2 cellular contexts compared by ENCODE assay signal in the genomic region with DNA sequence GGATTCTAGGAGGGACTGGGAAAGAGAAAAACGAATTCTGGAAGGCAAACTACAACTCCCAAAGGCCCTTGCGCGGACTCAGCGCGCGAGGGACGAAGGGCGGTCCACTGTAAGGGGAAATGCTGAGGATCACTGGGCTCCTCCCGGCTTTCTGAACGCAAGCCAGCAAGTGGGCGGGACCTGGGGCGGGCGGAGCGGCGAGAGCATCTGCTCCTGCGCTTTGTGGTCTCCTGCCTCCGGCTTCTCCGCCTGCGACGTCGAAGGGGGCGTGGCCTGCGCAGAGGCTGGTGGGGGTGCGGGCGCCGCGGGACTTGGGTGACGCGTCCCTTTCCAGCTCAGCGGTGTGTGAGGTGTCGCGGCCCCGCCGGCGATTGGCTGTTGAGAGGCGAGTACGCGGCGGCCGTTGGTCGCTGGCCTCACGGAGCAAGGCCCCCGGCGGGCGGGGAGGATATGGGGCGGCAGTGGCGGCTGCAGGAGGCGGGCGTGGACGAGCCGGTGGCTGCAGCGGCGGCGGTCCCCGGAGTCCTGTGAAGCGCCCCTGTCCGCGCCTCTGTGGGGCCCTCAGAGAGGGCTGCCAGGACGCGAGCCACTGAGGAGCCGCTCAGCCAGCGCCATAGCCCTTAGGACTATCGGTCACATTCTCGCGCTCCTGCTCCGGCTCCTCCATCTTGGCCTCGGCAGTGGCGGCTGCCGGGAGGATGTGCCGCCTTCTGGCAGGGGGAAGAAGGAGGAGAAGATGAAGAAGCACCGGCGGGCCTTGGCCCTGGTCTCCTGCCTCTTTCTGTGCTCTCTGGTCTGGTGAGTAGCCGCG.
TF ChIP-seq lines count a peak whose summit lies in the region.

A gene with protein sequence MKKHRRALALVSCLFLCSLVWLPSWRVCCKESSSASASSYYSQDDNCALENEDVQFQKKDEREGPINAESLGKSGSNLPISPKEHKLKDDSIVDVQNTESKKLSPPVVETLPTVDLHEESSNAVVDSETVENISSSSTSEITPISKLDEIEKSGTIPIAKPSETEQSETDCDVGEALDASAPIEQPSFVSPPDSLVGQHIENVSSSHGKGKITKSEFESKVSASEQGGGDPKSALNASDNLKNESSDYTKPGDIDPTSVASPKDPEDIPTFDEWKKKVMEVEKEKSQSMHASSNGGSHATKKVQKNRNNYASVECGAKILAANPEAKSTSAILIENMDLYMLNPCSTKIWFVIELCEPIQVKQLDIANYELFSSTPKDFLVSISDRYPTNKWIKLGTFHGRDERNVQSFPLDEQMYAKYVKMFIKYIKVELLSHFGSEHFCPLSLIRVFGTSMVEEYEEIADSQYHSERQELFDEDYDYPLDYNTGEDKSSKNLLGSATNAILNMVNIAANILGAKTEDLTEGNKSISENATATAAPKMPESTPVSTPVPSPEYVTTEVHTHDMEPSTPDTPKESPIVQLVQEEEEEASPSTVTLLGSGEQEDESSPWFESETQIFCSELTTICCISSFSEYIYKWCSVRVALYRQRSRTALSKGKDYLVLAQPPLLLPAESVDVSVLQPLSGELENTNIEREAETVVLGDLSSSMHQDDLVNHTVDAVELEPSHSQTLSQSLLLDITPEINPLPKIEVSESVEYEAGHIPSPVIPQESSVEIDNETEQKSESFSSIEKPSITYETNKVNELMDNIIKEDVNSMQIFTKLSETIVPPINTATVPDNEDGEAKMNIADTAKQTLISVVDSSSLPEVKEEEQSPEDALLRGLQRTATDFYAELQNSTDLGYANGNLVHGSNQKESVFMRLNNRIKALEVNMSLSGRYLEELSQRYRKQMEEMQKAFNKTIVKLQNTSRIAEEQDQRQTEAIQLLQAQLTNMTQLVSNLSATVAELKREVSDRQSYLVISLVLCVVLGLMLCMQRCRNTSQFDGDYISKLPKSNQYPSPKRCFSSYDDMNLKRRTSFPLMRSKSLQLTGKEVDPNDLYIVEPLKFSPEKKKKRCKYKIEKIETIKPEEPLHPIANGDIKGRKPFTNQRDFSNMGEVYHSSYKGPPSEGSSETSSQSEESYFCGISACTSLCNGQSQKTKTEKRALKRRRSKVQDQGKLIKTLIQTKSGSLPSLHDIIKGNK (N-terminal part only) (plus strand): TSS at position 451 of the 811 bp plus-strand sequence. CDS start 286 bp downstream, at position 737.

TF ChIP-seq in IMR-90, 13 proteins besides CTCF, POLR2A, EP300 and RAD21:
- TF ChIP-seq, protein P1, sequence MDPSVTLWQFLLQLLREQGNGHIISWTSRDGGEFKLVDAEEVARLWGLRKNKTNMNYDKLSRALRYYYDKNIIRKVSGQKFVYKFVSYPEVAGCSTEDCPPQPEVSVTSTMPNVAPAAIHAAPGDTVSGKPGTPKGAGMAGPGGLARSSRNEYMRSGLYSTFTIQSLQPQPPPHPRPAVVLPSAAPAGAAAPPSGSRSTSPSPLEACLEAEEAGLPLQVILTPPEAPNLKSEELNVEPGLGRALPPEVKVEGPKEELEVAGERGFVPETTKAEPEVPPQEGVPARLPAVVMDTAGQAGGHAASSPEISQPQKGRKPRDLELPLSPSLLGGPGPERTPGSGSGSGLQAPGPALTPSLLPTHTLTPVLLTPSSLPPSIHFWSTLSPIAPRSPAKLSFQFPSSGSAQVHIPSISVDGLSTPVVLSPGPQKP (IDR thresholded peaks at IDR 0.05; ENCODE audit: borderline replicate concordance, low read depth, low read length): no peak
- no peak for TF ChIP-seq CEBPB (IDR thresholded peaks at IDR 0.05; ENCODE audit: low read depth, low read length)
- TF ChIP-seq BHLHE40 (IDR thresholded peaks at IDR 0.05; ENCODE audit: low read depth, low read length): no peak
- peak; percentile 87 for TF ChIP-seq MAZ (IDR thresholded peaks at IDR 0.05; ENCODE audit: borderline replicate concordance, low read depth, low read length)
- 0 out of 2 replicates have a peak, but pooled peaks have one; percentile 9 for TF ChIP-seq RFX5 (IDR thresholded peaks at IDR 0.05; ENCODE audit: low read depth, low read length)
- no peak for TF ChIP-seq MAFK (IDR thresholded peaks at IDR 0.05; ENCODE audit: low read depth, low read length)
- TF ChIP-seq, protein P2, sequence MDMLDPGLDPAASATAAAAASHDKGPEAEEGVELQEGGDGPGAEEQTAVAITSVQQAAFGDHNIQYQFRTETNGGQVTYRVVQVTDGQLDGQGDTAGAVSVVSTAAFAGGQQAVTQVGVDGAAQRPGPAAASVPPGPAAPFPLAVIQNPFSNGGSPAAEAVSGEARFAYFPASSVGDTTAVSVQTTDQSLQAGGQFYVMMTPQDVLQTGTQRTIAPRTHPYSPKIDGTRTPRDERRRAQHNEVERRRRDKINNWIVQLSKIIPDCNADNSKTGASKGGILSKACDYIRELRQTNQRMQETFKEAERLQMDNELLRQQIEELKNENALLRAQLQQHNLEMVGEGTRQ (IDR thresholded peaks at IDR 0.05; ENCODE audit: low read depth, low read length): no peak
- no peak for TF ChIP-seq CHD1 (IDR thresholded peaks at IDR 0.05; ENCODE audit: low read depth, low read length)
- TF ChIP-seq MXI1 (IDR thresholded peaks at IDR 0.05; ENCODE audit: borderline replicate concordance, low read depth, low read length): peak; percentile 56
- no peak for TF ChIP-seq NFE2L2 (IDR thresholded peaks at IDR 0.05; ENCODE audit: low read depth, low read length)
- no peak for TF ChIP-seq RCOR1 (IDR thresholded peaks at IDR 0.05; ENCODE audit: insufficient replicate concordance, low read length)
- no peak for TF ChIP-seq SMC3 (IDR thresholded peaks at IDR 0.05; ENCODE audit: low read depth, low read length)
- TF ChIP-seq FOS (IDR thresholded peaks at IDR 0.05; ENCODE audit: low read depth, low read length): 0 out of 2 replicates have a peak, but pooled peaks have one; percentile 2

TF ChIP-seq in endothelial cell of umbilical vein, 7 proteins besides CTCF, POLR2A, EP300 and RAD21:
- TF ChIP-seq MYC (IDR thresholded peaks at IDR 0.05; ENCODE audit: low read depth, low read length) (no peak), FOS (IDR thresholded peaks at IDR 0.05; ENCODE audit: borderline replicate concordance, insufficient read depth, low read length) (peak; percentile 26), GATA2 (IDR thresholded peaks at IDR 0.05; ENCODE audit: insufficient read depth, insufficient read length, low read depth, low read length) (no peak), POLR2AphosphoS5 (IDR thresholded peaks at IDR 0.05; ENCODE audit: insufficient read depth, low read depth, low read length) (peak; percentile 79)
- TF ChIP-seq, protein P3, sequence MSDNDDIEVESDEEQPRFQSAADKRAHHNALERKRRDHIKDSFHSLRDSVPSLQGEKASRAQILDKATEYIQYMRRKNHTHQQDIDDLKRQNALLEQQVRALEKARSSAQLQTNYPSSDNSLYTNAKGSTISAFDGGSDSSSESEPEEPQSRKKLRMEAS (IDR thresholded peaks at IDR 0.05; ENCODE audit: insufficient read depth, insufficient read length): peak; percentile 34
TF ChIP-seq in endothelial cell of umbilical vein: peak in this region for 3.
